24 cellular contexts compared by ENCODE assay signal in genomic region chr5:454936-455335, GRCh38. TPM values are rescaled to one million over a fixed set of nuclear protein-coding genes. Genes with fewer than 3 reads are reported as not detected.
A peak's percentile ranks its signal among the peaks of the same experiment; 100 is the strongest.
DNase-seq lines count a peak whose midpoint lies in the region; ATAC-seq and TF ChIP-seq lines count a peak whose summit lies in the region.
"Had no signal": no experiment of that assay in that cellular context is flagged by ENCODE, and none has a peak within 500 bp of the region (broad histone marks: within the 10 kb centered on the region; RNA-seq: fewer than 3 reads in every experiment).

No MANE protein-coding gene starts in this region.

- in situ Hi-C loops in transverse colon (cut with MboI; ENCODE audit: low pct_ligation_motif_present in 1 of 4, low pct_unique_long_range_greater_than_20kb in 1 of 4, low sequenced_read_pairs in 3 of 4), result no loop called here

- CTCF ChIA-PET in activated naive CD4-positive, alpha-beta T cell treated with anti-CD3 and anti-CD28 coated beads, Interleukin-2, amount 10 ng/mL, durations not matched to agents 7 days and 5 days (lab: Charles Lee), result interaction anchor here (1.0 kb wide), 1 partner anchor 8 kb away, joined by 3 read pairs; no protein-coding TSS in a partner anchor

- H3K36me3 ChIP-seq in Peyer's patch, result peaks cover 0 to 96% (median 0%) of the 10 kb centered on the region in 3 donors
- peaks cover 0 to 62% (median 10%) of the 10 kb centered on the region in 4 donors for H3K36me3 ChIP-seq in right lobe of liver
- H3K36me3 ChIP-seq in transverse colon, result peaks cover 0 to 69% (median 29%) of the 10 kb centered on the region in 4 donors
- H3K36me3 ChIP-seq: prostate gland, uterus had no signal

- H3K4me1 ChIP-seq in Peyer's patch (no peaks in the 10 kb centered on the region), right lobe of liver (no peaks in the 10 kb centered on the region), transverse colon (no peaks in the 10 kb centered on the region)
- H3K4me1 ChIP-seq: gastroesophageal sphincter, prostate gland, uterus had no signal

- no peak for ATAC-seq in right lobe of liver
- ATAC-seq in HG03571 (IDR thresholded peaks at IDR 0.05; ENCODE audit: unreplicated experiment), result no peak
- ATAC-seq in HG03280 (IDR thresholded peaks at IDR 0.05; ENCODE audit: unreplicated experiment), result no peak
- ATAC-seq: effector memory CD8-positive, alpha-beta T cell; gastroesophageal sphincter had no signal

- H3K4me3 Mint-ChIP-seq in activated naive CD4-positive, alpha-beta T cell treated with anti-CD3 and anti-CD28 coated beads, Interleukin-2, amount 10 ng/mL, durations not matched to agents 7 days and 5 days, result no peak overlapping the region
- H3K4me3 Mint-ChIP-seq: activated naive CD4-positive, alpha-beta T cell treated with anti-CD3 and anti-CD28 coated beads, Interleukin-2, amount 50 U/mL, for 24 hours; effector memory CD8-positive, alpha-beta T cell; HFFc6 had no signal

- WGBS in right lobe of liver (ENCODE audit: insufficient coverage, low coverage, low lambda C conversion rate, missing lambda C conversion rate), result 86% methylated on average over 4 of the region's 11 CpGs
- 87 to 100% methylated on average over 3 to 11 of the region's 11 CpGs for WGBS in transverse colon (ENCODE audit: low coverage in 1 of 2), 2 donors

- intact Hi-C loops in right lobe of liver (cut with DNase I) (no loop called here), transverse colon (cut with DNase I; ENCODE audit: low total_unique reads) (no loop called here)

- no peaks in the 10 kb centered on the region for H3K27me3 Mint-ChIP-seq in activated naive CD4-positive, alpha-beta T cell treated with anti-CD3 and anti-CD28 coated beads, Interleukin-2, amount 10 ng/mL, durations not matched to agents 7 days and 5 days
- H3K27me3 Mint-ChIP-seq: activated naive CD4-positive, alpha-beta T cell treated with anti-CD3 and anti-CD28 coated beads, Interleukin-2, amount 50 U/mL, for 24 hours; effector memory CD8-positive, alpha-beta T cell; T-cell had no signal

- H3K27me3 ChIP-seq in Peyer's patch, result no peaks in the 10 kb centered on the region
- H3K27me3 ChIP-seq in right lobe of liver, result no peaks in the 10 kb centered on the region
- no peaks in the 10 kb centered on the region for H3K27me3 ChIP-seq in transverse colon
- H3K27me3 ChIP-seq: esophagus squamous epithelium, gastroesophageal sphincter, uterus had no signal

- TF ChIP-seq POLR2A in Peyer's patch (IDR thresholded peaks at IDR 0.05), result no peak
- TF ChIP-seq POLR2A in right lobe of liver (IDR thresholded peaks at IDR 0.05), result no peak
- no peak for TF ChIP-seq POLR2A in transverse colon (IDR thresholded peaks at IDR 0.05)

- H3K27ac ChIP-seq in Peyer's patch (no peak overlapping the region), right lobe of liver (no peak overlapping the region), transverse colon (no peak overlapping the region)
- H3K27ac ChIP-seq: C4-2B, gastroesophageal sphincter, prostate gland, uterus had no signal

- H3K4me3 ChIP-seq in Peyer's patch, result no peak overlapping the region
- no peak overlapping the region for H3K4me3 ChIP-seq in right lobe of liver
- no peak overlapping the region for H3K4me3 ChIP-seq in transverse colon
- H3K4me3 ChIP-seq: esophagus squamous epithelium, gastroesophageal sphincter, prostate gland, smooth muscle cell, uterus had no signal

- TF ChIP-seq CTCF in Peyer's patch (IDR thresholded peaks at IDR 0.05), result no peak
- TF ChIP-seq CTCF in right lobe of liver (IDR thresholded peaks at IDR 0.05), result no peak
- no peak for TF ChIP-seq CTCF in transverse colon (IDR thresholded peaks at IDR 0.05)
- TF ChIP-seq CTCF in GM10266 (IDR thresholded peaks at IDR 0.05; ENCODE audit: control insufficient read depth, insufficient read depth, low read depth, missing control alignments), result no peak

- H3K36me3 Mint-ChIP-seq in activated naive CD4-positive, alpha-beta T cell treated with anti-CD3 and anti-CD28 coated beads, Interleukin-2, amount 10 ng/mL, durations not matched to agents 7 days and 5 days, result peaks cover 80% of the 10 kb centered on the region

- H3K4me1 Mint-ChIP-seq in activated naive CD4-positive, alpha-beta T cell treated with anti-CD3 and anti-CD28 coated beads, Interleukin-2, amount 10 ng/mL, durations not matched to agents 7 days and 5 days, result peaks cover 56% of the 10 kb centered on the region

- DNase-seq in activated naive CD4-positive, alpha-beta T cell treated with anti-CD3 and anti-CD28 coated beads, Interleukin-2, amount 10 ng/mL, durations not matched to agents 7 days and 5 days, result peak; percentile 15
- no peak for DNase-seq in activated naive CD4-positive, alpha-beta T cell treated with Interleukin-2 at 50 U/mL for 16 hours
- peak in 2 of 3 donors; percentile 41 to 45 for DNase-seq in Peyer's patch
- DNase-seq in right lobe of liver, result peak; percentile 11 to 39 (median 37)
- DNase-seq in transverse colon, result peak; percentile 5
- no peak for DNase-seq in GM10266 (ENCODE audit: extremely low spot score)
- DNase-seq: activated CD4-positive, alpha-beta T cell treated with anti-CD3 and anti-CD28 coated beads, Interleukin-2, amount 50 U/mL, for 48 hours; activated T-cell treated with anti-CD3 and anti-CD28 coated beads for 4 hours; effector memory CD8-positive, alpha-beta T cell; esophagus squamous epithelium; HFFc6; KBM-7; NCI-H1694; SHP77; stimulated activated CD4-positive, alpha-beta T cell treated with anti-CD3 and anti-CD28 coated beads, Interleukin-4, amount 100 ng/mL, for 24 hours; T-cell had no signal

- H3K9me3 Mint-ChIP-seq in activated naive CD4-positive, alpha-beta T cell treated with anti-CD3 and anti-CD28 coated beads, Interleukin-2, amount 10 ng/mL, durations not matched to agents 7 days and 5 days, result peaks cover 27% of the 10 kb centered on the region

- H3K27ac Mint-ChIP-seq in activated naive CD4-positive, alpha-beta T cell treated with anti-CD3 and anti-CD28 coated beads, Interleukin-2, amount 10 ng/mL, durations not matched to agents 7 days and 5 days, result peak overlapping the region; percentile 31
- H3K27ac Mint-ChIP-seq: activated naive CD4-positive, alpha-beta T cell treated with anti-CD3 and anti-CD28 coated beads, Interleukin-2, amount 50 U/mL, for 24 hours; HFFc6 had no signal

- no peak for TF ChIP-seq EP300 in transverse colon (IDR thresholded peaks at IDR 0.05; ENCODE audit: low read depth)

- H3K9me3 ChIP-seq in Peyer's patch (peaks cover 0 to 8% (median 0%) of the 10 kb centered on the region in 4 donors), right lobe of liver (no peaks in the 10 kb centered on the region), transverse colon (peaks cover 7 to 14% of the 10 kb centered on the region in 2 donors)
- H3K9me3 ChIP-seq: prostate gland had no signal

RNA-seq across cellular contexts. Expression of gene EXOC3, which starts 12.0 kb away (rescaled TPM):
- total RNA-seq in Peyer's patch, result 100 to 1,000 TPM in 3 of 4 donors, 10 to 100 TPM in 1; 74.3 to 201 (median 141) TPM
- total RNA-seq in right lobe of liver, result 10 to 100 TPM; 14.6 to 24.3 (median 20.0) TPM
- 100 to 1,000 TPM in 1 of 4 donors, 10 to 100 TPM in 3; 69.9 to 240 (median 76.1) TPM for total RNA-seq in transverse colon

Comparison
In these comparisons a context has a peak if more than half of its experiments do, and no peak if none do; other contexts are left out.
1. DNase-seq: peak in activated naive CD4-positive, alpha-beta T cell treated with anti-CD3 and anti-CD28 coated beads, Interleukin-2, amount 10 ng/mL, durations not matched to agents 7 days and 5 days (single experiment), Peyer's patch (2 of 3), right lobe of liver (3 of 3) and transverse colon (single experiment); none in activated naive CD4-positive, alpha-beta T cell treated with Interleukin-2 at 50 U/mL for 16 hours (single experiment) and GM10266 (single experiment).